10 cellular contexts compared by ENCODE assay signal in the genomic region with DNA sequence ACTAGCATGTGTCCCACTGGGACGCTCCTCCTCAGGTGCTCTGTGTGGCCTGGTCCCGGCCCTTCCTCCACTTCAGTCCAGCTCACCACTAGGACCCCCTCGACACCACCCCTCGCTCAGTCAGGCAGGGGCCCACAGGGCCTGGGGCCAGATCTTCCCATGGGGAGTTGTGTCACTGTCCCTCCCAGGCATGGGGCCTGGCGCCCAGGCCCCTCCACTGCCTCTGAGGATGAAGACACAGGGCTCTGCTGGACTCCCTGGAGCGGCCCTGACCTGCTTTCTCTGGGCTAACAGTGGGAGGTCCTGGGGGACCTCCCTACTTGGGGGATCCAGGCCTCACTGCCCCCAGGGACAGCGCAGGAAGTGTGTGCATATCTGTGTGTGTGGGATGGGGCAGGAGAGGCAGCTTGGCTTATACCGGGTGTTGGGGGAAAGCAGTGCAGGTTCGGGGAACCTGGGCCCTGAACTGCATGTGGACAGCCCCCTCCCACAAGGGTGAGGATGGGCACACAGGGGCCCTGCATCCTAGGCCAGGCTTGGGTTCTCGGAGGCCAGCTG. TPM values are rescaled to one million over a fixed set of nuclear protein-coding genes. Genes with fewer than 3 reads are reported as not detected.
DNase-seq lines count a peak whose midpoint lies in the region; ATAC-seq, FAIRE-seq and TF ChIP-seq lines count a peak whose summit lies in the region.
"Had no signal": no experiment of that assay in that cellular context is flagged by ENCODE, and none has a peak within 500 bp of the region (broad histone marks: within the 10 kb centered on the region; RNA-seq: fewer than 3 reads in every experiment).

No MANE protein-coding gene starts in this region.

- intact Hi-C loops in prostate gland (cut with DNase I), result no loop called here

- H2BK120ac ChIP-seq in H1 (replicated peaks; ENCODE audit: low read depth, low read length), result no peak overlapping the region

- TF ChIP-seq CTCF in H1 (IDR thresholded peaks at IDR 0.05; ENCODE audit: control extremely low read depth in 1 of 3, insufficient read depth in 1 of 3, low read depth in 1 of 3, low read length in 3 of 3) (no peak), prostate gland (IDR thresholded peaks at IDR 0.05) (no peak)

- H2BK15ac ChIP-seq in H1 (ENCODE audit: low read length), result 0 out of 2 replicates have a peak overlapping the region, but pooled peaks have one; percentile 92

- H3K23ac ChIP-seq in H1 (ENCODE audit: insufficient read length), result no peak overlapping the region

- DNase-seq in A172 (ENCODE audit: low spot score) (peak; percentile 61), NCI-H226 (peak; percentile 93), H1 (ENCODE audit: low read depth in 1 of 2, low spot score in 2 of 2) (no peak), prostate gland (ENCODE audit: low spot score) (no peak), GM19239 (ENCODE audit: insufficient read length, low spot score) (no peak), activated gamma-delta T cell treated with Interleukin-2 at 50 U/mL for 16 hours (no peak)
- DNase-seq: activated T-cell treated with anti-CD3 and anti-CD28 coated beads for 4 hours, NCI-H1436 treated with DMSO at 0.1 percent for 48 hours had no signal

- H3K4me2 ChIP-seq in H1 (ENCODE audit: insufficient read depth in 1 of 2, low read depth in 2 of 2, low read length in 2 of 2), result no peak overlapping the region

- H4K5ac ChIP-seq in H1 (ENCODE audit: insufficient read length, low read depth, low read length), result no peak overlapping the region

- peak overlapping the region; percentile 39; the same call in 1 of the 2 replicates for H4K8ac ChIP-seq in H1 (ENCODE audit: extremely low read depth, insufficient read depth, low read length)

- peak overlapping the region; percentile 12 for H4K91ac ChIP-seq in H1 (replicated peaks; ENCODE audit: insufficient read length, low read length)

- peaks cover 0 to 4% (median 2%) of the 10 kb centered on the region in 4 experiments; a peak in 2 of 7 replicates for H3K27me3 ChIP-seq in H1 (replicated peaks in 1 of 4; ENCODE audit: control insufficient read depth in 3 of 4, extremely low read depth in 1 of 4, insufficient read depth in 3 of 4, low read length in 3 of 4)
- H3K27me3 ChIP-seq in prostate gland (replicated peaks; ENCODE audit: insufficient read depth), result no peaks in the 10 kb centered on the region

- FAIRE-seq in H1 (lab: Jason Lieb, UNC) (no peak), GM19239 (lab: Jason Lieb, UNC) (no peak)

- POLR2A ChIA-PET in H1 (lab: Charles Lee; ENCODE audit: partially characterized antibody), result interaction anchor here (0.7 to 2.1 kb wide), 4 partner anchors 10 to 27 kb away, joined by 3 to 5 read pairs (median 3); no protein-coding TSS in a partner anchor

- no peak for ATAC-seq in HG03571 (IDR thresholded peaks at IDR 0.05; ENCODE audit: unreplicated experiment)
- no peak for ATAC-seq in GM18502 (IDR thresholded peaks at IDR 0.05; ENCODE audit: poor library complexity, unreplicated experiment)

- peaks cover 8 to 46% (median 19%) of the 10 kb centered on the region in 4 experiments for H3K4me1 ChIP-seq in H1 (replicated peaks in 1 of 4; ENCODE audit: control insufficient read depth in 3 of 4, insufficient read depth in 4 of 4, low read length in 3 of 4)
- H3K4me1 ChIP-seq in prostate gland (replicated peaks), result peaks cover 55% of the 10 kb centered on the region

- peak overlapping the region; percentile 73 for H3K27ac ChIP-seq in H1 (ENCODE audit: low read depth, low read length)
- peak overlapping the region; percentile 92 to 96 for H3K27ac ChIP-seq in prostate gland

- no peak for TF ChIP-seq RAD21 in H1 (IDR thresholded peaks at IDR 0.05 in 1 of 2, conservative IDR thresholded peaks at IDR 0.05 in 1 of 2; ENCODE audit: low read depth in 2 of 2, low read length in 2 of 2)

- H3K9me3 ChIP-seq in H1 (ENCODE audit: insufficient read depth in 2 of 2, low read depth in 1 of 2, low read length in 1 of 2) (no peaks in the 10 kb centered on the region), prostate gland (no peaks in the 10 kb centered on the region)

- H2AFZ ChIP-seq in H1 (ENCODE audit: low read length), result no peak overlapping the region

- WGBS in H1 (ENCODE audit: extremely low coverage in 1 of 2, insufficient coverage in 1 of 2, insufficient read length in 1 of 2, insufficient replicate concordance in 2 of 2, low coverage in 1 of 2, low lambda C conversion rate in 2 of 2, missing lambda C conversion rate in 1 of 2), 2 experiments, result 91% methylated on average over 8 of the region's 10 CpGs; no CpG with 5 or more reads in 1 of the 2 experiments
- 66% methylated on average over 10 of the region's 10 CpGs for WGBS in prostate gland

- H3K14ac ChIP-seq in H1 (ENCODE audit: insufficient read length), result no peak overlapping the region

- peak overlapping the region; percentile 78 for H3K18ac ChIP-seq in H1 (ENCODE audit: extremely low read depth, low read length)

- CTCF ChIA-PET in H1 (lab: Charles Lee; ENCODE audit: partially characterized antibody), result interaction anchor here (0.8 to 3.3 kb wide), 30 partner anchors 8 to 817 kb away, joined by 3 to 13 read pairs (median 5); partner anchors contain the start of gene KRT85

- no peak overlapping the region; a peak in 2 of 7 replicates for H3K9ac ChIP-seq in H1 (replicated peaks in 1 of 4; ENCODE audit: extremely low read depth in 1 of 4, low read depth in 3 of 4, low read length in 3 of 4)

- H3K4ac ChIP-seq in H1 (replicated peaks; ENCODE audit: insufficient read length, low read depth, low read length), result no peak overlapping the region

- no peaks in the 10 kb centered on the region; the same call in 1 of the 2 replicates for H3K23me2 ChIP-seq in H1 (ENCODE audit: low read depth, low read length)

- H2BK12ac ChIP-seq in H1 (ENCODE audit: low read depth, low read length), result peak overlapping the region; percentile 69; the same call in 1 of the 2 replicates

- H4K20me1 ChIP-seq in H1 (replicated peaks in 1 of 2; ENCODE audit: control insufficient read depth in 1 of 2, insufficient read depth in 2 of 2, low read length in 2 of 2), result no peaks in the 10 kb centered on the region

- no peaks in the 10 kb centered on the region for H3K36me3 ChIP-seq in H1 (ENCODE audit: control insufficient read depth in 2 of 4, insufficient read depth in 4 of 4, low read length in 3 of 4)
- no peaks in the 10 kb centered on the region for H3K36me3 ChIP-seq in prostate gland

- H2AK5ac ChIP-seq in H1 (ENCODE audit: low read depth, low read length), result peak overlapping the region; percentile 82; the same call in 1 of the 2 replicates

- peak overlapping the region; percentile 61; the same call in 1 of the 2 replicates for H2BK20ac ChIP-seq in H1 (ENCODE audit: low read length)

- H3K56ac ChIP-seq in H1 (replicated peaks; ENCODE audit: insufficient read length, low read depth, low read length), result no peak overlapping the region

- TF ChIP-seq POLR2A in H1 (IDR thresholded peaks at IDR 0.05; ENCODE audit: control extremely low read depth in 1 of 2, low read depth in 2 of 2, low read length in 2 of 2), result 0 out of 3 replicates have a peak, but pooled peaks of 1 of the 2 experiments have one; percentile 31
- TF ChIP-seq POLR2A in prostate gland (IDR thresholded peaks at IDR 0.05), result no peak

- H3K79me2 ChIP-seq in H1 (ENCODE audit: control insufficient read depth in 1 of 2, insufficient read depth in 2 of 2, low read length in 2 of 2), result no peaks in the 10 kb centered on the region

- no peak for TF ChIP-seq EP300 in H1 (IDR thresholded peaks at IDR 0.05; ENCODE audit: borderline replicate concordance in 1 of 2, low read depth in 2 of 2, low read length in 2 of 2)

- peak overlapping the region; percentile 95 for H2BK5ac ChIP-seq in H1 (ENCODE audit: low read depth, low read length)

- no peaks in the 10 kb centered on the region for H3K79me1 ChIP-seq in H1 (ENCODE audit: low read depth, low read length)

- H3K4me3 ChIP-seq in H1 (ENCODE audit: extremely low read depth in 1 of 4, insufficient read depth in 2 of 4, low read depth in 3 of 4, low read length in 4 of 4), result no peak overlapping the region
- no peak overlapping the region for H3K4me3 ChIP-seq in prostate gland

TF ChIP-seq in H1, 55 proteins besides CTCF, POLR2A, EP300 and RAD21:
- TF ChIP-seq, protein P1, sequence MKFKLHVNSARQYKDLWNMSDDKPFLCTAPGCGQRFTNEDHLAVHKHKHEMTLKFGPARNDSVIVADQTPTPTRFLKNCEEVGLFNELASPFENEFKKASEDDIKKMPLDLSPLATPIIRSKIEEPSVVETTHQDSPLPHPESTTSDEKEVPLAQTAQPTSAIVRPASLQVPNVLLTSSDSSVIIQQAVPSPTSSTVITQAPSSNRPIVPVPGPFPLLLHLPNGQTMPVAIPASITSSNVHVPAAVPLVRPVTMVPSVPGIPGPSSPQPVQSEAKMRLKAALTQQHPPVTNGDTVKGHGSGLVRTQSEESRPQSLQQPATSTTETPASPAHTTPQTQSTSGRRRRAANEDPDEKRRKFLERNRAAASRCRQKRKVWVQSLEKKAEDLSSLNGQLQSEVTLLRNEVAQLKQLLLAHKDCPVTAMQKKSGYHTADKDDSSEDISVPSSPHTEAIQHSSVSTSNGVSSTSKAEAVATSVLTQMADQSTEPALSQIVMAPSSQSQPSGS (IDR thresholded peaks at IDR 0.05; ENCODE audit: low read length), result no peak
- TF ChIP-seq, protein P2, sequence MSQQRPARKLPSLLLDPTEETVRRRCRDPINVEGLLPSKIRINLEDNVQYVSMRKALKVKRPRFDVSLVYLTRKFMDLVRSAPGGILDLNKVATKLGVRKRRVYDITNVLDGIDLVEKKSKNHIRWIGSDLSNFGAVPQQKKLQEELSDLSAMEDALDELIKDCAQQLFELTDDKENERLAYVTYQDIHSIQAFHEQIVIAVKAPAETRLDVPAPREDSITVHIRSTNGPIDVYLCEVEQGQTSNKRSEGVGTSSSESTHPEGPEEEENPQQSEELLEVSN (IDR thresholded peaks at IDR 0.05), result no peak
- TF ChIP-seq JUND (IDR thresholded peaks at IDR 0.05; ENCODE audit: low read length), result no peak
- TF ChIP-seq SP4 (IDR thresholded peaks at IDR 0.05; ENCODE audit: low read length), result no peak
- no peak for TF ChIP-seq SP1 (IDR thresholded peaks at IDR 0.05; ENCODE audit: low read depth, low read length)
- TF ChIP-seq MAFK (IDR thresholded peaks at IDR 0.05; ENCODE audit: low read depth, low read length), result no peak
- TF ChIP-seq KDM5A (IDR thresholded peaks at IDR 0.05; ENCODE audit: low read length), result no peak

RNA-seq across cellular contexts. Expression of gene KRT80, which starts 43.8 kb away (rescaled TPM):
- 65.2 and 75.2 TPM in 2 replicates for total RNA-seq in A172 (2014; rRNA removed; shearing (Covaris generic))
- total RNA-seq in H1 (2021; fragmentation: NEBNext Ultra II Directional; extraction: Animal tissue kit (Norgen Biotek cat#: 25700)), result 0.08 TPM in 1 of 2 replicates, not detected in the other
- polyA plus RNA-seq in H1 (2011; rRNA removed), result 0.05 and 0.06 TPM in 2 replicates
- polyA plus RNA-seq in H1 (2011; cell fraction: cytosol; rRNA removed), result 0.05 TPM
- polyA plus RNA-seq in H1 (2011; cell fraction: nucleus; rRNA removed), result 0.06 TPM
- polyA plus RNA-seq in H1 (2012, experiment 1 of 2), result 0.05 to 0.06 TPM in 2 of 4 replicates, not detected in the others
- polyA plus RNA-seq in H1 (2012, experiment 2 of 2), result 0.07 TPM
- 0.04 TPM for polyA plus RNA-seq in H1 (2013, experiment 1 of 2)
- polyA plus RNA-seq in H1 (2013, experiment 2 of 2), result 0.09 TPM
- 0.03 and 0.10 TPM in 2 replicates for polyA minus RNA-seq in H1 (2011; rRNA and poly(A)+ RNA removed)
- 0.37 TPM for polyA minus RNA-seq in H1 (2011; cell fraction: cytosol; rRNA and poly(A)+ RNA removed)
- polyA minus RNA-seq in H1 (2011; cell fraction: nucleus; rRNA and poly(A)+ RNA removed), result 0.20 TPM
- total RNA-seq in prostate gland, result 1 to 10 TPM; 1.9 to 3.7 TPM

Comparison
In these comparisons a context has a peak if more than half of its experiments do, and no peak if none do; other contexts are left out.
1. DNase-seq: peak in A172 (single experiment) and NCI-H226 (single experiment); none in H1 (0 of 2), prostate gland (single experiment), GM19239 (single experiment) and activated gamma-delta T cell treated with Interleukin-2 at 50 U/mL for 16 hours (single experiment).
2. RNA of gene KRT80, which starts 43.8 kb away (total RNA-seq): 65.2 to 75.2 TPM in A172; 1.9 to 3.7 TPM in prostate gland and 0.08 TPM in H1; every median in the first group is over 10 times any median in the second.